1 cellular context compared by ENCODE assay signal in the genomic region with DNA sequence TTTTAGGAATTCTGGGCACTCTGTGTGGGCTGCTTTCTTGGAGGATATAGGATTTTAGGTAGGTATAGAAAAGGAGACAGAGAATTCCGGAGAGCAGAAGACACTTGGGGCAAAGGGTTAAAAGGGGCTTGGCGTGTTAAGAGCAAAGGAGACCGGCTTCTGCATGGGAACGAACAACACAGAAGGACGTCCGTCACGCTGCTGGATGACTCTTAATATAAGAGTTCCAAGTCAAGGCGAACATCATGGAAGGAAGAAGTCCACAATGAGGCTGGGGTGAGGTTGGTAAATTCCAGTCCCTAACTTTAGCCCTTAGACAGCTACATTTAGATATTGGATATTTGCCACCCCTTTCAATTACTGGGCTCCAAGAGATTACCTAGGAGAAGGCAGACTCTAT.
TF ChIP-seq lines count a peak whose summit lies in the region.

No MANE protein-coding gene starts in this region.

TF ChIP-seq in A549, 52 proteins besides CTCF, POLR2A, EP300 and RAD21:
- TF ChIP-seq ZNF302 (CRISPR knock-in tag; IDR thresholded peaks at IDR 0.05): no peak
- TF ChIP-seq FOSL2 (IDR thresholded peaks at IDR 0.05): no peak
- TF ChIP-seq FOSL2 (CRISPR knock-in tag; IDR thresholded peaks at IDR 0.05): no peak
- no peak for TF ChIP-seq HOXA7 (CRISPR knock-in tag; IDR thresholded peaks at IDR 0.05)
TF ChIP-seq in A549: peak in this region for 0.
